ENCODE assay signal across 13 cellular contexts in genomic region chr10:16968722-16969055, GRCh38.
DNase-seq lines count a peak whose midpoint lies in the region; FAIRE-seq and TF ChIP-seq lines count a peak whose summit lies in the region.
"Had no signal": no experiment of that assay in that cellular context is flagged by ENCODE, and none has a peak within 500 bp of the region (broad histone marks: within the 10 kb centered on the region; RNA-seq: fewer than 3 reads in every experiment).

No MANE protein-coding gene starts in this region.

- H3K27ac ChIP-seq in ACC112 (ENCODE audit: low read depth, low read length), result peak overlapping the region; percentile 89
- H3K27ac ChIP-seq in Peyer's patch, result peak overlapping the region in 3 of 4 donors; percentile 8 to 73 (median 25)
- H3K27ac ChIP-seq in esophagus muscularis mucosa (replicated peaks in 1 of 4), result peak overlapping the region; percentile 5 to 57 (median 52)
- peak overlapping the region; percentile 88 for H3K27ac ChIP-seq in osteoblast (ENCODE audit: low read depth, low read length)

- H2AFZ ChIP-seq in ACC112 (ENCODE audit: low read length, unreplicated experiment) (peak overlapping the region; percentile 34), osteoblast (ENCODE audit: low read length) (peak overlapping the region; percentile 62)

- H3K9me3 ChIP-seq in Peyer's patch, result no peaks in the 10 kb centered on the region
- H3K9me3 ChIP-seq in esophagus muscularis mucosa, result no peaks in the 10 kb centered on the region
- no peaks in the 10 kb centered on the region for H3K9me3 ChIP-seq in osteoblast (ENCODE audit: low read depth, low read length)

- H3K4me1 ChIP-seq in ACC112 (ENCODE audit: control insufficient read depth, insufficient read depth, low read length, unreplicated experiment) (peaks cover 38% of the 10 kb centered on the region), Peyer's patch (no peaks in the 10 kb centered on the region), esophagus muscularis mucosa (peaks cover 5 to 35% (median 29%) of the 10 kb centered on the region in 4 donors), osteoblast (ENCODE audit: insufficient read depth, low read length) (peaks cover 37% of the 10 kb centered on the region)

- no peak for TF ChIP-seq CTCF in Peyer's patch (IDR thresholded peaks at IDR 0.05)
- TF ChIP-seq CTCF in esophagus muscularis mucosa (IDR thresholded peaks at IDR 0.05), result no peak
- no peak for TF ChIP-seq CTCF in osteoblast (IDR thresholded peaks at IDR 0.05; ENCODE audit: extremely low read depth, low read depth, low read length)

- WGBS in esophagus muscularis mucosa, result 81% methylated on average over 3 of the region's 4 CpGs

- DNase-seq in Peyer's patch (no peak), esophagus muscularis mucosa (ENCODE audit: extremely low spot score) (no peak), osteoblast (ENCODE audit: insufficient read length, low spot score, missing footprints) (no peak), urothelium cell line (ENCODE audit: low spot score) (no peak)
- no peak for DNase-seq in central memory CD4-positive, alpha-beta T cell
- DNase-seq in activated effector memory CD4-positive, alpha-beta T cell treated with anti-CD3 and anti-CD28 coated beads, Interleukin-2, amount 50 U/mL, for 16 hours, result no peak
- DNase-seq in activated naive CD4-positive, alpha-beta T cell treated with Interleukin-2 at 50 U/mL for 16 hours, result no peak
- DNase-seq: activated CD4-positive, alpha-beta T cell treated with anti-CD3 and anti-CD28 coated beads, Interleukin-2, amount 10 ng/mL, durations not matched to agents 7 days and 5 days; DMS79; erythroblast; midbrain; MM.1S had no signal

- intact Hi-C loops in esophagus muscularis mucosa (cut with DNase I), result no loop called here

- no peaks in the 10 kb centered on the region for H4K20me1 ChIP-seq in osteoblast (ENCODE audit: insufficient read depth, low read length)

- H3K27me3 ChIP-seq in ACC112 (ENCODE audit: insufficient read depth, low read length), result no peaks in the 10 kb centered on the region
- H3K27me3 ChIP-seq in Peyer's patch, result no peaks in the 10 kb centered on the region
- no peaks in the 10 kb centered on the region for H3K27me3 ChIP-seq in esophagus muscularis mucosa
- H3K27me3 ChIP-seq in osteoblast (ENCODE audit: insufficient read depth, low read length), result no peaks in the 10 kb centered on the region

- H3K79me2 ChIP-seq in ACC112 (ENCODE audit: control insufficient read depth, insufficient read depth, low read length, unreplicated experiment), result no peaks in the 10 kb centered on the region
- H3K79me2 ChIP-seq in osteoblast (ENCODE audit: insufficient read depth, low read length), result no peaks in the 10 kb centered on the region

- peak overlapping the region; percentile 71 for H3K4me2 ChIP-seq in osteoblast (ENCODE audit: insufficient read depth, low read length)

- TF ChIP-seq EP300 in esophagus muscularis mucosa (IDR thresholded peaks at IDR 0.05), result no peak

- H3K4me3 ChIP-seq in ACC112 (ENCODE audit: low read depth, low read length) (peak overlapping the region; percentile 45), Peyer's patch (no peak overlapping the region), esophagus muscularis mucosa (no peak overlapping the region), osteoblast (ENCODE audit: insufficient read depth, low read length) (peak overlapping the region; percentile 30)

- no peak for FAIRE-seq in urothelium cell line (lab: Jason Lieb, UNC)

- H3K36me3 ChIP-seq in ACC112 (ENCODE audit: insufficient read depth, low read length) (no peaks in the 10 kb centered on the region), Peyer's patch (no peaks in the 10 kb centered on the region), esophagus muscularis mucosa (no peaks in the 10 kb centered on the region), osteoblast (ENCODE audit: insufficient read depth, low read length) (no peaks in the 10 kb centered on the region)

- TF ChIP-seq POLR2A in Peyer's patch (IDR thresholded peaks at IDR 0.05) (no peak), esophagus muscularis mucosa (IDR thresholded peaks at IDR 0.05; ENCODE audit: low read depth) (no peak)

Comparison
In these comparisons a context has a peak if more than half of its experiments do, and no peak if none do; other contexts are left out.
1. H3K27ac ChIP-seq: peak in every context shown above with its lines; median percentile 89 in ACC112; 88 in osteoblast; 52 in esophagus muscularis mucosa; 25 in Peyer's patch.
2. H3K4me3 ChIP-seq: peak in ACC112 (single experiment) and osteoblast (single experiment); none in Peyer's patch (0 of 4) and esophagus muscularis mucosa (0 of 4).